9 cellular contexts compared by ENCODE assay signal in genomic region chr19:4061178-4061682, GRCh38. TPM values are rescaled to one million over a fixed set of nuclear protein-coding genes. Genes with fewer than 3 reads are reported as not detected.
A peak's percentile ranks its signal among the peaks of the same experiment; 100 is the strongest.
DNase-seq lines count a peak whose midpoint lies in the region; ATAC-seq lines count a peak whose summit lies in the region.
"Had no signal": no experiment of that assay in that cellular context is flagged by ENCODE, and none has a peak within 500 bp of the region (broad histone marks: within the 10 kb centered on the region; RNA-seq: fewer than 3 reads in every experiment).

No MANE protein-coding gene starts in this region.

- peak overlapping the region; percentile 98 for H3K27ac ChIP-seq in temporal lobe (ENCODE audit: low read depth, low read length)

- ATAC-seq in HG02759 (IDR thresholded peaks at IDR 0.05; ENCODE audit: unreplicated experiment) (no peak), GM19023 (IDR thresholded peaks at IDR 0.05; ENCODE audit: unreplicated experiment) (no peak)

- H3K27ac Mint-ChIP-seq in immature natural killer cell = peak overlapping the region; percentile 74 to 93 (median 90)

- H3K9me3 Mint-ChIP-seq in immature natural killer cell = no peaks in the 10 kb centered on the region
- H3K9me3 Mint-ChIP-seq: naive B cell had no signal

- peaks cover 0 to 3% (median 0%) of the 10 kb centered on the region in 3 donors for H3K36me3 Mint-ChIP-seq in immature natural killer cell
- H3K36me3 Mint-ChIP-seq: naive B cell had no signal

- H3K4me3 Mint-ChIP-seq in immature natural killer cell = peak overlapping the region; percentile 48 to 83 (median 81)

- peaks cover 6 to 28% (median 22%) of the 10 kb centered on the region in 3 donors for H3K27me3 Mint-ChIP-seq in immature natural killer cell (ENCODE audit: low read depth in 3 of 3)
- H3K27me3 Mint-ChIP-seq: naive B cell had no signal

- peak; percentile 65 for DNase-seq in DMS 273 (lab: John Stamatoyannopoulos, UW; ENCODE audit: unreplicated experiment)
- no peak for DNase-seq in DMS 273 treated with DMSO at 0.1 percent for 48 hours (lab: John Stamatoyannopoulos, UW)
- peak; percentile 79 for DNase-seq in activated effector memory CD4-positive, alpha-beta T cell treated with anti-CD3 and anti-CD28 coated beads, Interleukin-2, amount 50 U/mL, for 16 hours
- DNase-seq in immature natural killer cell = no peak
- DNase-seq in COR-L47 (lab: John Stamatoyannopoulos, UW) = no peak
- DNase-seq: naive B cell had no signal

- peaks cover 28 to 53% of the 10 kb centered on the region in 2 donors for H3K4me1 Mint-ChIP-seq in immature natural killer cell

RNA-seq across cellular contexts. Expression of gene ZBTB7A, which starts 5.5 kb away (rescaled TPM):
- 10 to 100 TPM; 10.2 to 62.3 (median 29.0) TPM for polyA plus RNA-seq in immature natural killer cell
- 2.7 TPM for total RNA-seq in temporal lobe

RNA-seq across cellular contexts. Expression of gene PIAS4, which starts 53.7 kb away (rescaled TPM):
- polyA plus RNA-seq in immature natural killer cell = 1 to 10 TPM; 6.1 to 8.5 (median 7.3) TPM
- 12.8 TPM for total RNA-seq in temporal lobe

Comparison
In these comparisons a context has a peak if more than half of its experiments do, and no peak if none do; other contexts are left out.
1. DNase-seq: peak in DMS 273 (single experiment) and activated effector memory CD4-positive, alpha-beta T cell treated with anti-CD3 and anti-CD28 coated beads, Interleukin-2, amount 50 U/mL, for 16 hours (single experiment); none in DMS 273 treated with DMSO at 0.1 percent for 48 hours (single experiment), immature natural killer cell (0 of 3) and COR-L47 (single experiment).